ENCODE assay signal across 13 cellular contexts in genomic region chr7:139660317-139661042, GRCh38.
DNase-seq lines count a peak whose midpoint lies in the region; ATAC-seq and TF ChIP-seq lines count a peak whose summit lies in the region.
"Had no signal": no experiment of that assay in that cellular context is flagged by ENCODE, and none has a peak within 500 bp of the region (broad histone marks: within the 10 kb centered on the region; RNA-seq: fewer than 3 reads in every experiment).

No MANE protein-coding gene starts in this region.

- no TSS peak for BruUV-seq in HCT116 (replicated peaks; lab: Mats Ljungman, UMichigan)

- peaks cover 11 to 18% of the 10 kb centered on the region in 2 experiments for H3K4me1 ChIP-seq in HCT116 (ENCODE audit: control insufficient read depth in 1 of 2, insufficient read depth in 2 of 2, low read length in 2 of 2)
- H3K4me1 ChIP-seq in MM.1S (ENCODE audit: low read length) = no peaks in the 10 kb centered on the region
- peaks cover 4% of the 10 kb centered on the region for H3K4me1 ChIP-seq in testis

- H3F3A ChIP-seq in MM.1S (ENCODE audit: insufficient read depth, low read length) = no peaks in the 10 kb centered on the region

- H3K9me3 ChIP-seq in HCT116 (ENCODE audit: control insufficient read depth in 1 of 2, insufficient read depth in 1 of 2, low read depth in 1 of 2, low read length in 2 of 2) = no peaks in the 10 kb centered on the region
- H3K9me3 ChIP-seq in MM.1S (replicated peaks; ENCODE audit: insufficient read depth, low read length) = no peaks in the 10 kb centered on the region
- no peaks in the 10 kb centered on the region for H3K9me3 ChIP-seq in testis
- H3K9me3 ChIP-seq: vagina had no signal

- H3K9ac ChIP-seq in HCT116 (ENCODE audit: low read length) (no peak overlapping the region), MM.1S (ENCODE audit: low read length) (no peak overlapping the region)

- H3K4me2 ChIP-seq in HCT116 (ENCODE audit: low read length) (peak overlapping the region; percentile 34), MM.1S (ENCODE audit: low read depth, low read length) (no peak overlapping the region)

- H3K9me2 ChIP-seq in HCT116 (ENCODE audit: insufficient read depth) (no peaks in the 10 kb centered on the region), MM.1S (replicated peaks; ENCODE audit: insufficient read depth, low read length) (no peaks in the 10 kb centered on the region)

- H3K36me3 ChIP-seq in HCT116 (ENCODE audit: control insufficient read depth in 1 of 2, insufficient read depth in 2 of 2, low read length in 2 of 2) = no peaks in the 10 kb centered on the region
- no peaks in the 10 kb centered on the region for H3K36me3 ChIP-seq in MM.1S (replicated peaks; ENCODE audit: insufficient read depth, low read length)
- H3K36me3 ChIP-seq in testis (ENCODE audit: low read depth, missing control alignments) = no peaks in the 10 kb centered on the region
- H3K36me3 ChIP-seq: vagina had no signal

- DNase-seq in HCT116 (ENCODE audit: low read depth, low spot score) (no peak), astrocyte of the hippocampus (ENCODE audit: low read depth, low spot score) (peak; percentile 61), immature natural killer cell (no peak), progenitor cell of endocrine pancreas (ENCODE audit: low spot score, unreplicated experiment) (no peak), UCSD-AML1 (lab: John Stamatoyannopoulos, UW; ENCODE audit: unreplicated experiment) (no peak), MM.1S (no peak), testis (no peak)
- DNase-seq: activated CD8-positive, alpha-beta memory T cell treated with anti-CD3 and anti-CD28 coated beads, Interleukin-2, amount 50 U/mL, for 48 hours; CD4-positive, CD25-positive, alpha-beta regulatory T cell; nucleus accumbens had no signal

- H3K4me1 Mint-ChIP-seq in immature natural killer cell = peaks cover 81 to 96% of the 10 kb centered on the region in 2 donors
- H3K4me1 Mint-ChIP-seq in progenitor cell of endocrine pancreas (ENCODE audit: low read depth) = peaks cover 77% of the 10 kb centered on the region

- no peaks in the 10 kb centered on the region for H3K27me3 ChIP-seq in HCT116 (ENCODE audit: insufficient read depth, low read length)
- no peaks in the 10 kb centered on the region for H3K27me3 ChIP-seq in MM.1S (replicated peaks; ENCODE audit: insufficient read depth, low read length)
- H3K27me3 ChIP-seq in testis = no peaks in the 10 kb centered on the region
- H3K27me3 ChIP-seq: vagina had no signal

- H3K27ac ChIP-seq in HCT116 (ENCODE audit: low read depth, low read length) (no peak overlapping the region), MM.1S (ENCODE audit: low read length) (no peak overlapping the region), testis (no peak overlapping the region)
- H3K27ac ChIP-seq: HL-60, vagina had no signal

- intact Hi-C loops in HCT116 (cut with micrococcal nuclease) = no loop called here
- intact Hi-C loops in testis (cut with DNase I; ENCODE audit: low total_unique reads) = no loop called here

- H3K4me3 Mint-ChIP-seq in immature natural killer cell (no peak overlapping the region), progenitor cell of endocrine pancreas (ENCODE audit: low read depth) (peak overlapping the region; percentile 3)
- H3K4me3 Mint-ChIP-seq: CD4-positive, CD25-positive, alpha-beta regulatory T cell had no signal

- peaks cover 0 to 4% (median 0%) of the 10 kb centered on the region in 3 donors for H3K36me3 Mint-ChIP-seq in immature natural killer cell
- H3K36me3 Mint-ChIP-seq in progenitor cell of endocrine pancreas (ENCODE audit: insufficient read depth) = peaks cover 8% of the 10 kb centered on the region

- ATAC-seq in HCT116 (peak; percentile 49), GM18907 (IDR thresholded peaks at IDR 0.05; ENCODE audit: unreplicated experiment) (no peak)

- H3K27me3 Mint-ChIP-seq in immature natural killer cell (ENCODE audit: low read depth in 3 of 3) = peaks cover 0 to 2% (median 0%) of the 10 kb centered on the region in 3 donors
- H3K27me3 Mint-ChIP-seq in progenitor cell of endocrine pancreas = no peaks in the 10 kb centered on the region

- no peak for TF ChIP-seq POLR2A in HCT116 (IDR thresholded peaks at IDR 0.05; ENCODE audit: borderline replicate concordance, extremely low read depth, insufficient read depth, insufficient read length)
- TF ChIP-seq POLR2A in testis (IDR thresholded peaks at IDR 0.05) = no peak

- 71 to 84% methylated on average over 10 of the region's 10 CpGs for WGBS in testis, 2 donors

- H3K9me3 Mint-ChIP-seq in immature natural killer cell (no peaks in the 10 kb centered on the region), progenitor cell of endocrine pancreas (ENCODE audit: low read depth) (no peaks in the 10 kb centered on the region)

- TF ChIP-seq RAD21 in HCT116 (IDR thresholded peaks at IDR 0.05; ENCODE audit: low read depth) = no peak

- no peak for TF ChIP-seq CTCF in HCT116 (IDR thresholded peaks at IDR 0.05 in 2 of 3, conservative IDR thresholded peaks at IDR 0.05 in 1 of 3; ENCODE audit: borderline replicate concordance in 1 of 3, insufficient read depth in 1 of 3, low read depth in 2 of 3, low read length in 2 of 3)
- TF ChIP-seq CTCF in progenitor cell of endocrine pancreas (IDR thresholded peaks at IDR 0.05; ENCODE audit: unreplicated experiment) = no peak
- TF ChIP-seq CTCF in MM.1S (IDR thresholded peaks at IDR 0.05; ENCODE audit: low read length) = no peak
- TF ChIP-seq CTCF in testis (IDR thresholded peaks at IDR 0.05) = no peak

- H3K79me2 ChIP-seq in HCT116 (ENCODE audit: insufficient read depth, low read length) = peaks cover 9% of the 10 kb centered on the region; the same call in 1 of the 2 replicates
- H3K79me2 ChIP-seq in MM.1S (ENCODE audit: low read length) = peaks cover 14% of the 10 kb centered on the region

- H2AFZ ChIP-seq in HCT116 (ENCODE audit: low read depth, low read length, poor library complexity, severe bottlenecking) (no peak overlapping the region), MM.1S (ENCODE audit: low read length) (no peak overlapping the region)

- CTCF ChIA-PET in HCT116 (lab: Charles Lee) = interaction anchor here (1.2 kb wide), 1 partner anchor 13 kb away, joined by 6 read pairs; no protein-coding TSS in a partner anchor

- POLR2A ChIA-PET in HCT116 (lab: Charles Lee) = interaction anchor here (1.1 kb wide), 1 partner anchor 20 kb away, joined by 3 read pairs; no protein-coding TSS in a partner anchor

- H3K4me3 ChIP-seq in HCT116 (replicated peaks in 1 of 2; ENCODE audit: low read depth in 1 of 2, low read length in 2 of 2) (no peak overlapping the region), MM.1S (ENCODE audit: low read length) (no peak overlapping the region), testis (no peak overlapping the region)
- H3K4me3 ChIP-seq: vagina had no signal

- H4K20me1 ChIP-seq in HCT116 (ENCODE audit: insufficient read depth) = no peaks in the 10 kb centered on the region
- no peaks in the 10 kb centered on the region for H4K20me1 ChIP-seq in MM.1S (ENCODE audit: insufficient read depth, low read length)

- RAD21 ChIA-PET in HCT116 (lab: Charles Lee; ENCODE audit: low non-redundant PET in 1 of 2, low total read pairs in 2 of 2, uncharacterized antibody in 2 of 2, unreplicated experiment in 2 of 2) = interaction anchor here in 1 of 2 experiments (1.0 kb wide), 1 partner anchor 14 kb away, joined by 4 read pairs; no protein-coding TSS in a partner anchor

- H3K27ac Mint-ChIP-seq in immature natural killer cell (peak overlapping the region in 4 of 6 donors; percentile 3 to 69 (median 30)), progenitor cell of endocrine pancreas (peak overlapping the region; percentile 92)
- H3K27ac Mint-ChIP-seq: CD4-positive, CD25-positive, alpha-beta regulatory T cell had no signal

TF ChIP-seq in HCT116, 20 proteins besides CTCF, POLR2A, EP300 and RAD21:
- no peak for TF ChIP-seq POLR2AphosphoS5 (IDR thresholded peaks at IDR 0.05; ENCODE audit: low read depth, low read length)
- no peak for TF ChIP-seq CBX3 (IDR thresholded peaks at IDR 0.05; ENCODE audit: low read depth)
- TF ChIP-seq YY1 (IDR thresholded peaks at IDR 0.05; ENCODE audit: extremely low read depth, insufficient replicate concordance, low read depth, low read length) = no peak
- TF ChIP-seq JUND (IDR thresholded peaks at IDR 0.05) = no peak
- no peak for TF ChIP-seq SP1 (IDR thresholded peaks at IDR 0.05; ENCODE audit: low read depth)
- TF ChIP-seq, protein P1, sequence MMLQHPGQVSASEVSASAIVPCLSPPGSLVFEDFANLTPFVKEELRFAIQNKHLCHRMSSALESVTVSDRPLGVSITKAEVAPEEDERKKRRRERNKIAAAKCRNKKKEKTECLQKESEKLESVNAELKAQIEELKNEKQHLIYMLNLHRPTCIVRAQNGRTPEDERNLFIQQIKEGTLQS (IDR thresholded peaks at IDR 0.05) = no peak
- no peak for TF ChIP-seq SIN3A (IDR thresholded peaks at IDR 0.05; ENCODE audit: low read depth)
- TF ChIP-seq SRF (IDR thresholded peaks at IDR 0.05; ENCODE audit: low read depth) = no peak
- TF ChIP-seq ZBTB33 (IDR thresholded peaks at IDR 0.05; ENCODE audit: extremely low read depth, insufficient replicate concordance, low read length) = no peak
- no peak for TF ChIP-seq EZH2phosphoT487 (IDR thresholded peaks at IDR 0.05; ENCODE audit: borderline replicate concordance)
- no peak for TF ChIP-seq CEBPB (IDR thresholded peaks at IDR 0.05; ENCODE audit: low read depth)
